Comparison of ENCODE assay signal across 1 cellular context in genomic region chr9:113585555-113585954, GRCh38.
TF ChIP-seq lines count a peak whose summit lies in the region.

No MANE protein-coding gene starts in this region.

TF ChIP-seq in K562, 482 proteins besides CTCF, POLR2A, EP300 and RAD21 (continued from another document):
- TF ChIP-seq ZMIZ1 (IDR thresholded peaks at IDR 0.05; ENCODE audit: low read depth in 2 of 2, low read length in 2 of 2): 0 out of 4 replicates have a peak, but pooled peaks of 1 of the 2 experiments have one; percentile 18
- peak; percentile 66 for TF ChIP-seq ZBTB17 (CRISPR knock-in tag; IDR thresholded peaks at IDR 0.05)
- 0 out of 4 replicates have a peak, but pooled peaks of 1 of the 2 experiments have one; percentile 55 for TF ChIP-seq MLLT1 (IDR thresholded peaks at IDR 0.05)
